In genomic region chrX:71291381-71291780, GRCh38 we compare ENCODE assay signal across 29 cellular contexts. TPM values are rescaled to one million over a fixed set of nuclear protein-coding genes. Genes with fewer than 3 reads are reported as not detected.
DNase-seq lines count a peak whose midpoint lies in the region; ATAC-seq and TF ChIP-seq lines count a peak whose summit lies in the region.
"Had no signal": no experiment of that assay in that cellular context is flagged by ENCODE, and none has a peak within 500 bp of the region (broad histone marks: within the 10 kb centered on the region; RNA-seq: fewer than 3 reads in every experiment).

No MANE protein-coding gene starts in this region.

- no peaks in the 10 kb centered on the region for H3K9me3 Mint-ChIP-seq in stimulated activated naive CD8-positive, alpha-beta T cell treated with anti-CD3 and anti-CD28 coated beads, Interleukin-15, Interleukin-2, amounts not matched to agents 100 ng/mL and 50 ng/mL, for 24 hours
- H3K9me3 Mint-ChIP-seq in chondrocyte (ENCODE audit: low read depth), result peaks cover 4% of the 10 kb centered on the region
- H3K9me3 Mint-ChIP-seq: naive thymus-derived CD4-positive, alpha-beta T cell had no signal

- 51 to 65% methylated on average over 6 of the region's 6 CpGs for WGBS in testis, 2 donors

- DNase-seq in stimulated activated naive CD8-positive, alpha-beta T cell treated with anti-CD3 and anti-CD28 coated beads, Interleukin-15, Interleukin-2, amounts not matched to agents 100 U/mL and 50 U/mL, for 24 hours, result no peak
- DNase-seq in chondrocyte (ENCODE audit: low spot score) (no peak), left lobe of liver (ENCODE audit: low spot score) (no peak), testis (peak; percentile 21)
- DNase-seq in activated CD8-positive, alpha-beta memory T cell treated with anti-CD3 and anti-CD28 coated beads, Interleukin-2, amount 50 U/mL, for 4 hours, result no peak
- DNase-seq: activated CD4-positive, alpha-beta T cell treated with anti-CD3 and anti-CD28 coated beads, Interleukin-2, amount 50 U/mL, for 4 hours; activated CD8-positive, alpha-beta memory T cell treated with anti-CD3 and anti-CD28 coated beads, Interleukin-2, amount 50 U/mL, for 48 hours; activated effector memory CD4-positive, alpha-beta T cell treated with Interleukin-2 at 50 U/mL for 16 hours; adrenal gland; brain microvascular endothelial cell; effector CD4-positive, alpha-beta T cell; left ventricle myocardium superior; midbrain; naive thymus-derived CD4-positive, alpha-beta T cell; NCI-H1092; NCI-H1694 treated with DMSO at 0.1 percent for 48 hours; NCI-H2171 treated with DMSO at 0.1 percent for 48 hours; NCI-H524 treated with DMSO at 0.1 percent for 48 hours; nucleus accumbens; stimulated activated CD8-positive, alpha-beta memory T cell treated with anti-CD3 and anti-CD28 coated beads, Interleukin-4, amount 100 ng/mL, for 48 hours; SW 1271; T1000 had no signal

- H3K27me3 ChIP-seq in testis, result no peaks in the 10 kb centered on the region
- H3K27me3 ChIP-seq: adrenal gland, brain microvascular endothelial cell, suprapubic skin had no signal

- H3K27me3 Mint-ChIP-seq in stimulated activated naive CD8-positive, alpha-beta T cell treated with anti-CD3 and anti-CD28 coated beads, Interleukin-15, Interleukin-2, amounts not matched to agents 100 ng/mL and 50 ng/mL, for 24 hours, result no peaks in the 10 kb centered on the region
- no peaks in the 10 kb centered on the region for H3K27me3 Mint-ChIP-seq in chondrocyte (ENCODE audit: low read depth)
- H3K27me3 Mint-ChIP-seq: naive thymus-derived CD4-positive, alpha-beta T cell had no signal

- intact Hi-C loops in testis (cut with DNase I; ENCODE audit: low total_unique reads), result no loop called here

- H3K4me3 ChIP-seq in testis, result no peak overlapping the region
- H3K4me3 ChIP-seq: adrenal gland, BLaER1, skin epidermis, suprapubic skin had no signal

- H3K4me3 Mint-ChIP-seq in stimulated activated naive CD8-positive, alpha-beta T cell treated with anti-CD3 and anti-CD28 coated beads, Interleukin-15, Interleukin-2, amounts not matched to agents 100 ng/mL and 50 ng/mL, for 24 hours, result no peak overlapping the region
- no peak overlapping the region for H3K4me3 Mint-ChIP-seq in chondrocyte (ENCODE audit: unreplicated experiment)

- no peaks in the 10 kb centered on the region for H3K36me3 ChIP-seq in testis (ENCODE audit: low read depth, missing control alignments)

- no peak overlapping the region for H3K27ac ChIP-seq in testis
- H3K27ac ChIP-seq: adrenal gland, BLaER1, brain microvascular endothelial cell, epithelial cell of prostate, skin epidermis, suprapubic skin had no signal

- peaks cover 42% of the 10 kb centered on the region for H3K36me3 Mint-ChIP-seq in stimulated activated naive CD8-positive, alpha-beta T cell treated with anti-CD3 and anti-CD28 coated beads, Interleukin-15, Interleukin-2, amounts not matched to agents 100 ng/mL and 50 ng/mL, for 24 hours (ENCODE audit: low read depth)
- peaks cover 20% of the 10 kb centered on the region for H3K36me3 Mint-ChIP-seq in chondrocyte (ENCODE audit: low read depth)

- H3K4me1 ChIP-seq in testis, result no peaks in the 10 kb centered on the region

- peaks cover 17% of the 10 kb centered on the region for H3K4me1 Mint-ChIP-seq in stimulated activated naive CD8-positive, alpha-beta T cell treated with anti-CD3 and anti-CD28 coated beads, Interleukin-15, Interleukin-2, amounts not matched to agents 100 ng/mL and 50 ng/mL, for 24 hours (ENCODE audit: low read depth)
- H3K4me1 Mint-ChIP-seq in chondrocyte (ENCODE audit: low read depth), result peaks cover 43% of the 10 kb centered on the region

- no peak for TF ChIP-seq CTCF in chondrocyte (IDR thresholded peaks at IDR 0.05)
- TF ChIP-seq CTCF in testis (IDR thresholded peaks at IDR 0.05), result no peak

- TF ChIP-seq POLR2A in testis (IDR thresholded peaks at IDR 0.05), result no peak

- no peaks in the 10 kb centered on the region for H3K9me3 ChIP-seq in testis
- H3K9me3 ChIP-seq: adrenal gland, BLaER1, suprapubic skin had no signal

- peak overlapping the region; percentile 75 for H3K27ac Mint-ChIP-seq in stimulated activated naive CD8-positive, alpha-beta T cell treated with anti-CD3 and anti-CD28 coated beads, Interleukin-15, Interleukin-2, amounts not matched to agents 100 ng/mL and 50 ng/mL, for 24 hours
- H3K27ac Mint-ChIP-seq in chondrocyte (ENCODE audit: unreplicated experiment), result peak overlapping the region; percentile 78
- H3K27ac Mint-ChIP-seq: naive thymus-derived CD4-positive, alpha-beta T cell had no signal

- ATAC-seq in stimulated activated naive CD8-positive, alpha-beta T cell treated with anti-CD3 and anti-CD28 coated beads, Interleukin-15, Interleukin-2, amounts not matched to agents 100 U/mL and 50 U/mL, for 24 hours, result no peak
- ATAC-seq in left lobe of liver (peak; percentile 49), GM19395 (IDR thresholded peaks at IDR 0.05; ENCODE audit: unreplicated experiment) (no peak)
- no peak for ATAC-seq in activated CD4-positive, CD25-positive, alpha-beta regulatory T cell treated with anti-CD3 and anti-CD28 coated beads, Interleukin-2, amount 50 U/mL, for 24 hours
- ATAC-seq: left ventricle myocardium superior; naive thymus-derived CD4-positive, alpha-beta T cell had no signal

RNA-seq across cellular contexts. Expression of gene NONO, which starts 7.9 kb away (rescaled TPM):
- total RNA-seq in chondrocyte, result 319 to 354 TPM (median 341 TPM) in 3 replicates
- 86.8 TPM for total RNA-seq in left lobe of liver
- total RNA-seq in testis, result 100 to 1,000 TPM; 203 to 262 TPM
- polyA plus RNA-seq in testis (ENCODE audit: insufficient read depth, low read depth, low replicate concordance), result 174 TPM

RNA-seq across cellular contexts. Expression of gene ITGB1BP2, which starts 10.2 kb away (rescaled TPM):
- total RNA-seq in chondrocyte (2.1 to 3.2 TPM (median 2.5 TPM) in 3 replicates), left lobe of liver (1.0 TPM), testis (10 to 100 TPM in 1 of 2 donors, 1 to 10 TPM in 1; 6.1 to 12.4 TPM)
- 2.0 TPM for polyA plus RNA-seq in testis (ENCODE audit: insufficient read depth, low read depth, low replicate concordance)
- polyA plus RNA-seq: naive thymus-derived CD4-positive, alpha-beta T cell had no signal

RNA-seq across cellular contexts. Expression of gene ZMYM3, which starts 37.4 kb away (rescaled TPM):
- total RNA-seq in chondrocyte, result 31.9 to 35.2 TPM (median 32.1 TPM) in 3 replicates
- total RNA-seq in left lobe of liver, result 14.8 TPM
- total RNA-seq in testis, result 10 to 100 TPM; 67.6 to 97.1 TPM
- polyA plus RNA-seq in testis (ENCODE audit: insufficient read depth, low read depth, low replicate concordance), result 36.8 TPM
